Comparison of ENCODE assay signal across 14 cellular contexts in the genomic region with DNA sequence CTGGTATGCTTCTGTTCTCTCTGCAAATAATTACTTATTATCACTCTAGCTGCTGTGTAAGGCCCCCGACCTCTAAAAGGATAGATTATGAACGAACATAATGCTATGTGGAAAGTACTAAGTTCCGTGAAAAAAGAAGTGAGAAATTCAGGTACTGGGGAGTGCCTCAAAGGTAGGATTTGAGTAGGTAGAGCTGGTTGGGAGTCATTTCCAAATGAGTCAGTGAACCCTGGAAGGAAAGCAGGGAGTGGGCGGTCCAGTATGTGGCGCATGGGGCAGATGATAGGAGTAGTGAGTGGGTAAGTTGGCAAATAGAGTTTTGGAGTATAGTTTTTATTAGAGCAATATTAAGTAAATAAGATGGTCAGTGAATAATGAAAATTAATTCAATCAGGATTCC. TPM values are rescaled to one million over a fixed set of nuclear protein-coding genes. Genes with fewer than 3 reads are reported as not detected.
DNase-seq lines count a peak whose midpoint lies in the region; ATAC-seq and TF ChIP-seq lines count a peak whose summit lies in the region.
"Had no signal": no experiment of that assay in that cellular context is flagged by ENCODE, and none has a peak within 500 bp of the region (broad histone marks: within the 10 kb centered on the region; RNA-seq: fewer than 3 reads in every experiment).

No MANE protein-coding gene starts in this region.

- DNase-seq in Calu3 = no peak
- no peak for DNase-seq in Panc1 (ENCODE audit: low read depth, low spot score)
- peak; percentile 35 for DNase-seq in dermis blood vessel endothelial cell
- no peak for DNase-seq in NCI-H1105 (lab: John Stamatoyannopoulos, UW)
- DNase-seq in HUDEP-2 (lab: John Stamatoyannopoulos, UW; ENCODE audit: unreplicated experiment in 76 of 76) = no peak
- no peak for DNase-seq in heart left ventricle
- DNase-seq in AG08395 (ENCODE audit: low spot score) = no peak
- DNase-seq: activated CD4-positive, alpha-beta T cell treated with anti-CD3 and anti-CD28 coated beads, Interleukin-2, amount 10 ng/mL, durations not matched to agents 7 days and 5 days; DND-41; mesendoderm; stimulated activated CD4-positive, alpha-beta T cell treated with anti-CD3 and anti-CD28 coated beads, Interleukin-4, amount 100 ng/mL, for 24 hours had no signal

- no peaks in the 10 kb centered on the region for H3K9me3 Mint-ChIP-seq in Calu3 (ENCODE audit: low read depth, unreplicated experiment)
- H3K9me3 Mint-ChIP-seq: activated CD4-positive, alpha-beta T cell treated with anti-CD3 and anti-CD28 coated beads, Interleukin-2, amount 10 ng/mL, durations not matched to agents 7 days and 5 days; stimulated activated memory B cell treated with anti-CD40 and anti-IgM and Interleukin-4, amounts not matched to agents 10 μg/mL and 1 μg/mL and 100 μg/mL, for 72 hours had no signal

- in situ Hi-C loops in Panc1 (cut with HindIII; ENCODE audit: low pct_unique_long_range_greater_than_20kb, low sequenced_read_pairs) = no loop called here

- TF ChIP-seq CTCF in Calu3 (IDR thresholded peaks at IDR 0.05; ENCODE audit: unreplicated experiment) (no peak), Panc1 (IDR thresholded peaks at IDR 0.05) (no peak), neural cell (IDR thresholded peaks at IDR 0.05; ENCODE audit: poor library complexity, severe bottlenecking) (no peak), heart left ventricle (IDR thresholded peaks at IDR 0.05) (no peak)

- 76 to 91% (median 83%) methylated on average over 5 of the region's 5 CpGs for WGBS in heart left ventricle, 4 donors

- peak overlapping the region; percentile 45 for H3K4me3 Mint-ChIP-seq in Calu3 (ENCODE audit: low read depth, unreplicated experiment)
- H3K4me3 Mint-ChIP-seq: activated CD4-positive, alpha-beta T cell treated with anti-CD3 and anti-CD28 coated beads, Interleukin-2, amount 10 ng/mL, durations not matched to agents 7 days and 5 days; stimulated activated memory B cell treated with anti-CD40 and anti-IgM and Interleukin-4, amounts not matched to agents 10 μg/mL and 1 μg/mL and 100 μg/mL, for 72 hours had no signal

- POLR2A ChIA-PET in Panc1 (lab: Charles Lee) = no interaction called here

- no TSS peak for BruUV-seq in Calu3 (replicated peaks; lab: Mats Ljungman, UMichigan)
- BruUV-seq in Panc1 (replicated peaks; lab: Mats Ljungman, UMichigan) = no TSS peak

- H4K20me1 ChIP-seq in neural cell (ENCODE audit: insufficient read depth) = no peaks in the 10 kb centered on the region

- no peak overlapping the region for H3K9ac ChIP-seq in neural cell (ENCODE audit: low read length)

- TF ChIP-seq RAD21 in neural cell (conservative IDR thresholded peaks at IDR 0.05) = no peak

- H3K27ac ChIP-seq in Panc1 (ENCODE audit: low read length) (peak overlapping the region; percentile 37; the same call in 1 of the 2 replicates), neural cell (ENCODE audit: low read length) (no peak overlapping the region), heart left ventricle (peak overlapping the region in 1 of 12 donors; percentile 99)
- H3K27ac ChIP-seq: breast epithelium had no signal

- ATAC-seq in Panc1 (no peak), heart left ventricle (no peak)
- ATAC-seq: stimulated activated memory B cell treated with anti-CD40 and anti-IgM and Interleukin-4, amounts not matched to agents 10 μg/mL and 1 μg/mL and 100 μg/mL, for 72 hours had no signal

- no peaks in the 10 kb centered on the region for H3K9me2 ChIP-seq in neural cell (ENCODE audit: insufficient read depth, low read length)

- H3K27ac Mint-ChIP-seq in Calu3 (ENCODE audit: unreplicated experiment) = no peak overlapping the region
- H3K27ac Mint-ChIP-seq: activated CD4-positive, alpha-beta T cell treated with anti-CD3 and anti-CD28 coated beads, Interleukin-2, amount 10 ng/mL, durations not matched to agents 7 days and 5 days; stimulated activated memory B cell treated with anti-CD40 and anti-IgM and Interleukin-4, amounts not matched to agents 10 μg/mL and 1 μg/mL and 100 μg/mL, for 72 hours had no signal

- CTCF ChIA-PET in Calu3 (lab: Charles Lee) (no interaction called here), Panc1 (lab: Charles Lee) (no interaction called here)

- no peak overlapping the region for H2AFZ ChIP-seq in neural cell (ENCODE audit: low read depth, low read length)

- peaks cover 40% of the 10 kb centered on the region for H3K4me1 ChIP-seq in Panc1 (ENCODE audit: control insufficient read depth, insufficient read depth, low read length)
- peaks cover 0 to 42% (median 20%) of the 10 kb centered on the region in 12 donors for H3K4me1 ChIP-seq in heart left ventricle
- H3K4me1 ChIP-seq: breast epithelium had no signal

- peak overlapping the region; percentile 50 for H3K4me2 ChIP-seq in neural cell (ENCODE audit: low read length)

- H3K36me3 Mint-ChIP-seq in Calu3 (ENCODE audit: insufficient read depth, unreplicated experiment) = peaks cover 17% of the 10 kb centered on the region

- no peak for TF ChIP-seq POLR2A in heart left ventricle (IDR thresholded peaks at IDR 0.05)

- no peak for TF ChIP-seq EP300 in neural cell (conservative IDR thresholded peaks at IDR 0.05; ENCODE audit: poor library complexity, severe bottlenecking)

- H3K9me3 ChIP-seq in Panc1 (ENCODE audit: control insufficient read depth, insufficient read depth, low read depth, low read length) (no peaks in the 10 kb centered on the region), neural cell (ENCODE audit: low read length) (no peaks in the 10 kb centered on the region), heart left ventricle (no peaks in the 10 kb centered on the region)
- H3K9me3 ChIP-seq: breast epithelium had no signal

- H3K27me3 ChIP-seq in Panc1 (ENCODE audit: control insufficient read depth, insufficient read depth, low read length) (peaks cover 1% of the 10 kb centered on the region; the same call in 1 of the 2 replicates), neural cell (ENCODE audit: insufficient read depth, low read depth, low read length) (no peaks in the 10 kb centered on the region), heart left ventricle (no peaks in the 10 kb centered on the region)
- H3K27me3 ChIP-seq: breast epithelium had no signal

- H3K4me3 ChIP-seq in Panc1 (ENCODE audit: low read depth in 2 of 2, low read length in 2 of 2) (no peak overlapping the region), neural cell (ENCODE audit: low read length) (peak overlapping the region; percentile 85), heart left ventricle (no peak overlapping the region)
- H3K4me3 ChIP-seq: breast epithelium had no signal

- H3K36me3 ChIP-seq in Panc1 (ENCODE audit: control insufficient read depth, insufficient read depth, low read length) = no peaks in the 10 kb centered on the region
- H3K36me3 ChIP-seq in neural cell (ENCODE audit: insufficient read depth, low read length) = no peaks in the 10 kb centered on the region
- no peaks in the 10 kb centered on the region for H3K36me3 ChIP-seq in heart left ventricle
- H3K36me3 ChIP-seq: breast epithelium had no signal

- peaks cover 9% of the 10 kb centered on the region for H3K4me1 Mint-ChIP-seq in Calu3 (ENCODE audit: low read depth, unreplicated experiment)

- no peaks in the 10 kb centered on the region for H3K27me3 Mint-ChIP-seq in Calu3 (ENCODE audit: unreplicated experiment)

- peaks cover 70% of the 10 kb centered on the region for H3K79me2 ChIP-seq in neural cell (replicated peaks; ENCODE audit: insufficient read depth, low read length)

- intact Hi-C loops in Calu3 (cut with micrococcal nuclease; ENCODE audit: unreplicated experiment) = loop anchor here (10.0 kb wide), 1 partner anchor 269 kb away; no protein-coding TSS in a partner anchor
- intact Hi-C loops in Panc1 (cut with micrococcal nuclease; ENCODE audit: unreplicated experiment) = no loop called here
- intact Hi-C loops in heart left ventricle (cut with DNase I) = loop anchor here in 1 of 10 donors (10.0 kb wide), 1 partner anchor 199 kb away; a partner anchor contains a TSS

- peaks cover 5% of the 10 kb centered on the region for H3F3A ChIP-seq in neural cell (ENCODE audit: insufficient read depth, low read length, poor library complexity, severe bottlenecking)

TF ChIP-seq in neural cell, 6 proteins besides CTCF, POLR2A, EP300 and RAD21:
- TF ChIP-seq POLR2AphosphoS5 (IDR thresholded peaks at IDR 0.05) (no peak), TAF1 (IDR thresholded peaks at IDR 0.05; ENCODE audit: low read depth) (no peak), EZH2 (IDR thresholded peaks at IDR 0.05; ENCODE audit: borderline replicate concordance, insufficient read depth, low read length, poor library complexity, severe bottlenecking) (no peak), MXI1 (conservative IDR thresholded peaks at IDR 0.05; ENCODE audit: poor library complexity, severe bottlenecking) (no peak), SMC3 (conservative IDR thresholded peaks at IDR 0.05; ENCODE audit: poor library complexity) (no peak)
- TF ChIP-seq, protein P1, sequence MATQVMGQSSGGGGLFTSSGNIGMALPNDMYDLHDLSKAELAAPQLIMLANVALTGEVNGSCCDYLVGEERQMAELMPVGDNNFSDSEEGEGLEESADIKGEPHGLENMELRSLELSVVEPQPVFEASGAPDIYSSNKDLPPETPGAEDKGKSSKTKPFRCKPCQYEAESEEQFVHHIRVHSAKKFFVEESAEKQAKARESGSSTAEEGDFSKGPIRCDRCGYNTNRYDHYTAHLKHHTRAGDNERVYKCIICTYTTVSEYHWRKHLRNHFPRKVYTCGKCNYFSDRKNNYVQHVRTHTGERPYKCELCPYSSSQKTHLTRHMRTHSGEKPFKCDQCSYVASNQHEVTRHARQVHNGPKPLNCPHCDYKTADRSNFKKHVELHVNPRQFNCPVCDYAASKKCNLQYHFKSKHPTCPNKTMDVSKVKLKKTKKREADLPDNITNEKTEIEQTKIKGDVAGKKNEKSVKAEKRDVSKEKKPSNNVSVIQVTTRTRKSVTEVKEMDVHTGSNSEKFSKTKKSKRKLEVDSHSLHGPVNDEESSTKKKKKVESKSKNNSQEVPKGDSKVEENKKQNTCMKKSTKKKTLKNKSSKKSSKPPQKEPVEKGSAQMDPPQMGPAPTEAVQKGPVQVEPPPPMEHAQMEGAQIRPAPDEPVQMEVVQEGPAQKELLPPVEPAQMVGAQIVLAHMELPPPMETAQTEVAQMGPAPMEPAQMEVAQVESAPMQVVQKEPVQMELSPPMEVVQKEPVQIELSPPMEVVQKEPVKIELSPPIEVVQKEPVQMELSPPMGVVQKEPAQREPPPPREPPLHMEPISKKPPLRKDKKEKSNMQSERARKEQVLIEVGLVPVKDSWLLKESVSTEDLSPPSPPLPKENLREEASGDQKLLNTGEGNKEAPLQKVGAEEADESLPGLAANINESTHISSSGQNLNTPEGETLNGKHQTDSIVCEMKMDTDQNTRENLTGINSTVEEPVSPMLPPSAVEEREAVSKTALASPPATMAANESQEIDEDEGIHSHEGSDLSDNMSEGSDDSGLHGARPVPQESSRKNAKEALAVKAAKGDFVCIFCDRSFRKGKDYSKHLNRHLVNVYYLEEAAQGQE (IDR thresholded peaks at IDR 0.05; ENCODE audit: borderline replicate concordance) = no peak

RNA-seq across cellular contexts. Expression of a gene that starts 2.4 kb away (rescaled TPM):
- total RNA-seq in Calu3 (2022) (11.1 and 14.1 TPM in 2 replicates), Panc1 (2021; ENCODE audit: unreplicated experiment) (13.5 TPM), dermis blood vessel endothelial cell (21.0 and 25.4 TPM in 2 replicates), heart left ventricle (10 to 100 TPM; 13.8 to 24.3 (median 18.8) TPM)
- 4.2 TPM for polyA plus RNA-seq in Panc1 (2012; ENCODE audit: insufficient read length)
- polyA plus RNA-seq in neural cell (15.1 and 16.6 TPM in 2 replicates), heart left ventricle (1 to 10 TPM; 2.1 to 7.2 TPM)
- polyA minus RNA-seq in neural cell = 65.5 and 69.8 TPM in 2 replicates
